17 cellular contexts compared by ENCODE assay signal in genomic region chr12:126107659-126108058, GRCh38.
DNase-seq lines count a peak whose midpoint lies in the region; ATAC-seq and TF ChIP-seq lines count a peak whose summit lies in the region.
"Had no signal": no experiment of that assay in that cellular context is flagged by ENCODE, and none has a peak within 500 bp of the region (broad histone marks: within the 10 kb centered on the region; RNA-seq: fewer than 3 reads in every experiment).

No MANE protein-coding gene starts in this region.

- H3K9ac ChIP-seq in endodermal cell (ENCODE audit: extremely low read depth, low read length, poor library complexity, severe bottlenecking) (no peak overlapping the region), neural progenitor cell (no peak overlapping the region)

- H3K9me3 Mint-ChIP-seq in endodermal cell (peaks cover 41% of the 10 kb centered on the region), neural progenitor cell (peaks cover 15% of the 10 kb centered on the region)

- H3F3A ChIP-seq in neural progenitor cell (ENCODE audit: low read depth) = peaks cover 32% of the 10 kb centered on the region

- peaks cover 2% of the 10 kb centered on the region for H3K36me3 Mint-ChIP-seq in endodermal cell (ENCODE audit: low read depth)
- peaks cover 2% of the 10 kb centered on the region for H3K36me3 Mint-ChIP-seq in neural progenitor cell
- H3K36me3 Mint-ChIP-seq: CD4-positive, alpha-beta memory T cell had no signal

- H4K20me1 ChIP-seq in neural progenitor cell (ENCODE audit: low read depth) = no peaks in the 10 kb centered on the region

- H2AFZ ChIP-seq in neural progenitor cell (replicated peaks) = no peak overlapping the region

- 74 to 76% methylated on average over 10 to 13 of the region's 13 CpGs for WGBS in endodermal cell (ENCODE audit: insufficient coverage in 1 of 2, insufficient read length in 1 of 2), 2 experiments
- 71 to 80% (median 73%) methylated on average over 13 of the region's 13 CpGs for WGBS in ovary, 3 donors
- 44 to 56% methylated on average over 8 to 13 of the region's 13 CpGs for WGBS in gastroesophageal sphincter (ENCODE audit: low coverage in 1 of 2), 2 donors

- H3K27me3 ChIP-seq in endodermal cell (ENCODE audit: control insufficient read depth, insufficient read depth, low read length, poor library complexity, severe bottlenecking) (peaks cover 68% of the 10 kb centered on the region), neural progenitor cell (no peaks in the 10 kb centered on the region), ovary (no peaks in the 10 kb centered on the region), gastroesophageal sphincter (peaks cover 20% of the 10 kb centered on the region)

- H3K4me1 Mint-ChIP-seq in endodermal cell = peaks cover 10% of the 10 kb centered on the region
- H3K4me1 Mint-ChIP-seq in neural progenitor cell = peaks cover 27% of the 10 kb centered on the region
- H3K4me1 Mint-ChIP-seq: CD4-positive, alpha-beta memory T cell had no signal

- peaks cover 96% of the 10 kb centered on the region for H3K27me3 Mint-ChIP-seq in endodermal cell (ENCODE audit: insufficient read depth)
- H3K27me3 Mint-ChIP-seq in neural progenitor cell (ENCODE audit: insufficient read depth, low read depth) = peaks cover 7% of the 10 kb centered on the region

- TF ChIP-seq EP300 in ovary (IDR thresholded peaks at IDR 0.05) (no peak), gastroesophageal sphincter (IDR thresholded peaks at IDR 0.05) (no peak)

- H3K27ac ChIP-seq in endodermal cell (ENCODE audit: low read depth, low read length) (peak overlapping the region; percentile 37), neural progenitor cell (peak overlapping the region; percentile 78), ovary (no peak overlapping the region), gastroesophageal sphincter (no peak overlapping the region)
- H3K27ac ChIP-seq: A549 had no signal

- H3K4me2 ChIP-seq in neural progenitor cell = peak overlapping the region; percentile 28
- H3K4me2 ChIP-seq: A549 had no signal

- H3K36me3 ChIP-seq in endodermal cell (ENCODE audit: control insufficient read depth, insufficient read depth, low read length) (no peaks in the 10 kb centered on the region), neural progenitor cell (no peaks in the 10 kb centered on the region), ovary (no peaks in the 10 kb centered on the region), gastroesophageal sphincter (no peaks in the 10 kb centered on the region)
- H3K36me3 ChIP-seq: HAP-1 had no signal

- no peak for TF ChIP-seq CTCF in endodermal cell (conservative IDR thresholded peaks at IDR 0.05)
- no peak for TF ChIP-seq CTCF in neural progenitor cell (IDR thresholded peaks at IDR 0.05)
- no peak for TF ChIP-seq CTCF in ovary (IDR thresholded peaks at IDR 0.05)
- TF ChIP-seq CTCF in gastroesophageal sphincter (IDR thresholded peaks at IDR 0.05) = no peak

- H3K9me3 ChIP-seq in endodermal cell (ENCODE audit: control insufficient read depth, low read length) = peaks cover 67% of the 10 kb centered on the region
- H3K9me3 ChIP-seq in neural progenitor cell (ENCODE audit: low read depth) = peaks cover 18% of the 10 kb centered on the region
- H3K9me3 ChIP-seq in ovary = no peaks in the 10 kb centered on the region
- H3K9me3 ChIP-seq in gastroesophageal sphincter = no peaks in the 10 kb centered on the region
- H3K9me3 ChIP-seq: A549, HAP-1 had no signal

- H3K4me1 ChIP-seq in endodermal cell (ENCODE audit: control insufficient read depth, insufficient read depth, low read length) (peaks cover 3% of the 10 kb centered on the region), neural progenitor cell (peaks cover 27% of the 10 kb centered on the region), ovary (ENCODE audit: insufficient read depth) (no peaks in the 10 kb centered on the region), gastroesophageal sphincter (no peaks in the 10 kb centered on the region)
- H3K4me1 ChIP-seq: A549, HAP-1 had no signal

- peak overlapping the region; percentile 1 for H3K4me3 ChIP-seq in endodermal cell (ENCODE audit: low read length)
- no peak overlapping the region for H3K4me3 ChIP-seq in neural progenitor cell
- no peak overlapping the region for H3K4me3 ChIP-seq in ovary
- no peak overlapping the region for H3K4me3 ChIP-seq in gastroesophageal sphincter
- H3K4me3 ChIP-seq: A549, HAP-1 had no signal

- H3K4me3 Mint-ChIP-seq in endodermal cell (no peak overlapping the region), neural progenitor cell (peak overlapping the region; percentile 28)
- H3K4me3 Mint-ChIP-seq: CD4-positive, alpha-beta memory T cell; HFFc6 had no signal

- peak; percentile 43 for DNase-seq in NCI-H748 (lab: John Stamatoyannopoulos, UW; ENCODE audit: unreplicated experiment)
- DNase-seq in NCI-H748 treated with DMSO at 0.1 percent for 48 hours (lab: John Stamatoyannopoulos, UW) = no peak
- peak; percentile 56 for DNase-seq in endodermal cell
- DNase-seq in neural progenitor cell (ENCODE audit: low spot score) = peak; percentile 58
- no peak for DNase-seq in ovary
- no peak for DNase-seq in AML-193 (lab: John Stamatoyannopoulos, UW)
- DNase-seq: 8988T; ACHN; C1 segment of cervical spinal cord; CD4-positive, alpha-beta memory T cell; DMS 273 treated with DMSO at 0.1 percent for 48 hours; DND-41; GOT3; HFFc6 had no signal

- ATAC-seq in gastroesophageal sphincter = no peak
- ATAC-seq: A549 had no signal

- no peak for TF ChIP-seq POLR2A in ovary (IDR thresholded peaks at IDR 0.05)
- no peak for TF ChIP-seq POLR2A in gastroesophageal sphincter (IDR thresholded peaks at IDR 0.05)

- intact Hi-C loops in ovary (cut with DNase I) = no loop called here

- no peaks in the 10 kb centered on the region for H3K79me2 ChIP-seq in neural progenitor cell (ENCODE audit: low read depth)

- H3K27ac Mint-ChIP-seq in endodermal cell = no peak overlapping the region
- H3K27ac Mint-ChIP-seq in neural progenitor cell = peak overlapping the region; percentile 70
- H3K27ac Mint-ChIP-seq: CD4-positive, alpha-beta memory T cell; HFFc6 had no signal

Comparison
In these comparisons a context has a peak if more than half of its experiments do, and no peak if none do; other contexts are left out.
1. DNase-seq: peak in NCI-H748 (single experiment), endodermal cell (single experiment) and neural progenitor cell (single experiment); none in NCI-H748 treated with DMSO at 0.1 percent for 48 hours (single experiment), ovary (0 of 5) and AML-193 (0 of 2).
2. H3K27ac ChIP-seq: peak in endodermal cell (single experiment) and neural progenitor cell (single experiment); none in ovary (0 of 2) and gastroesophageal sphincter (0 of 4).